In genomic region chr22:39546889-39547586, GRCh38 we compare ENCODE assay signal across 14 cellular contexts. TPM values are rescaled to one million over a fixed set of nuclear protein-coding genes. Genes with fewer than 3 reads are reported as not detected.
A peak's percentile ranks its signal among the peaks of the same experiment; 100 is the strongest.
DNase-seq lines count a peak whose midpoint lies in the region; TF ChIP-seq lines count a peak whose summit lies in the region.
"Had no signal": no experiment of that assay in that cellular context is flagged by ENCODE, and none has a peak within 500 bp of the region (broad histone marks: within the 10 kb centered on the region; RNA-seq: fewer than 3 reads in every experiment).

No MANE protein-coding gene starts in this region.

- H3K9me3 Mint-ChIP-seq in brain: peaks cover 0 to 10% (median 0%) of the 10 kb centered on the region in 5 experiments
- no peaks in the 10 kb centered on the region for H3K9me3 Mint-ChIP-seq in HFFc6
- H3K9me3 Mint-ChIP-seq: activated naive CD8-positive, alpha-beta T cell treated with anti-CD3 and anti-CD28 coated beads for 36 hours had no signal

- peak overlapping the region in 3 of 5 experiments; percentile 10 to 60 (median 42) for H3K4me3 Mint-ChIP-seq in brain
- H3K4me3 Mint-ChIP-seq in HFFc6: no peak overlapping the region
- H3K4me3 Mint-ChIP-seq: activated naive CD8-positive, alpha-beta T cell treated with anti-CD3 and anti-CD28 coated beads for 36 hours had no signal

- no peak overlapping the region for H3K27ac ChIP-seq in Peyer's patch
- H3K27ac ChIP-seq: left lung, neutrophil, uterus had no signal

- no peaks in the 10 kb centered on the region for H3K9me3 ChIP-seq in Peyer's patch
- H3K9me3 ChIP-seq: left lung, neutrophil, uterus had no signal

- TF ChIP-seq CTCF in brain (conservative IDR thresholded peaks at IDR 0.05) (no peak), HFFc6 (IDR thresholded peaks at IDR 0.05) (no peak), GM10248 (IDR thresholded peaks at IDR 0.05; ENCODE audit: control extremely low read depth, extremely low read depth, low read depth, missing control alignments) (no peak), Peyer's patch (IDR thresholded peaks at IDR 0.05) (no peak)

- H3K36me3 ChIP-seq in Peyer's patch: no peaks in the 10 kb centered on the region
- H3K36me3 ChIP-seq: left lung, neutrophil, uterus had no signal

- H3K27me3 Mint-ChIP-seq in brain (peaks cover 62% of the 10 kb centered on the region), HFFc6 (ENCODE audit: insufficient read depth) (peaks cover 17% of the 10 kb centered on the region)

- DNase-seq in DMS79 treated with DMSO at 0.1 percent for 48 hours (lab: John Stamatoyannopoulos, UW) (peak; percentile 24), DMS79 (lab: John Stamatoyannopoulos, UW) (no peak), MV-4-11 (lab: John Stamatoyannopoulos, UW) (peak; percentile 54), occipital lobe (lab: John Stamatoyannopoulos, UW) (peak; percentile 56), HFFc6 (no peak), GM10248 (ENCODE audit: extremely low spot score) (no peak), Peyer's patch (no peak)
- DNase-seq: activated naive CD8-positive, alpha-beta T cell treated with anti-CD3 and anti-CD28 coated beads for 36 hours; effector CD4-positive, alpha-beta T cell; left lung; uterus had no signal

- POLR2A ChIA-PET in GM10248 (lab: Yijun Ruan, JAX): no interaction called here

- no peak overlapping the region for H3K4me3 ChIP-seq in Peyer's patch
- H3K4me3 ChIP-seq: left lung, uterus had no signal

- H3K27ac Mint-ChIP-seq in brain (peak overlapping the region in 4 of 5 experiments; percentile 6 to 87 (median 48)), HFFc6 (no peak overlapping the region)
- H3K27ac Mint-ChIP-seq: activated naive CD8-positive, alpha-beta T cell treated with anti-CD3 and anti-CD28 coated beads for 36 hours had no signal

- no peak for TF ChIP-seq POLR2A in Peyer's patch (IDR thresholded peaks at IDR 0.05)

- CTCF ChIA-PET in GM10248 (lab: Yijun Ruan, JAX): interaction anchor here (16.2 kb wide), 1 partner anchor 484 kb away, joined by 419 read pairs; no protein-coding TSS in a partner anchor

- H3K27me3 ChIP-seq in Peyer's patch: no peaks in the 10 kb centered on the region

- no peaks in the 10 kb centered on the region for H3K4me1 ChIP-seq in Peyer's patch
- H3K4me1 ChIP-seq: left lung, uterus had no signal

- H3K4me1 Mint-ChIP-seq in brain: peaks cover 46% of the 10 kb centered on the region
- H3K4me1 Mint-ChIP-seq in HFFc6 (ENCODE audit: low read depth): peaks cover 28% of the 10 kb centered on the region

- H3K36me3 Mint-ChIP-seq in brain (no peaks in the 10 kb centered on the region), HFFc6 (ENCODE audit: low read depth) (no peaks in the 10 kb centered on the region)
- H3K36me3 Mint-ChIP-seq: activated naive CD8-positive, alpha-beta T cell treated with anti-CD3 and anti-CD28 coated beads for 36 hours had no signal

RNA-seq across cellular contexts. Expression of gene RPS19BP1, which starts 14.5 kb away (rescaled TPM):
- polyA plus RNA-seq in brain (ENCODE audit: insufficient read depth, low read depth, low replicate concordance): 116 TPM
- total RNA-seq in occipital lobe (18.9 TPM), Peyer's patch (100 to 1,000 TPM in 1 of 4 donors, 10 to 100 TPM in 3; 59.4 to 132 (median 93.7) TPM)
- total RNA-seq in HFFc6 (2021; fragmentation: NEBNext Ultra II Directional; extraction: Animal tissue kit (Norgen Biotek cat#: 25700)): 10 to 100 TPM; 60.5 to 85.5 (median 75.9) TPM

RNA-seq across cellular contexts. Expression of gene CACNA1I, which starts 23.5 kb away (rescaled TPM):
- polyA plus RNA-seq in brain (ENCODE audit: insufficient read depth, low read depth, low replicate concordance): 2.2 TPM
- 6.7 TPM for total RNA-seq in occipital lobe
- total RNA-seq in HFFc6 (2021; fragmentation: NEBNext Ultra II Directional; extraction: Animal tissue kit (Norgen Biotek cat#: 25700)): not detected
- 1 to 10 TPM in 3 of 4 donors, under 1 TPM in 1; 0.95 to 6.6 (median 1.6) TPM for total RNA-seq in Peyer's patch
- total RNA-seq: Right ventricle myocardium inferior had no signal

RNA-seq across cellular contexts. Expression of gene ATF4, which starts 26.7 kb away (rescaled TPM):
- 435 TPM for polyA plus RNA-seq in brain (ENCODE audit: insufficient read depth, low read depth, low replicate concordance)
- total RNA-seq in occipital lobe (90.3 TPM), Peyer's patch (100 to 1,000 TPM; 222 to 550 (median 280) TPM)
- 100 to 1,000 TPM; 227 to 271 (median 249) TPM for total RNA-seq in HFFc6 (2021; fragmentation: NEBNext Ultra II Directional; extraction: Animal tissue kit (Norgen Biotek cat#: 25700))

RNA-seq across cellular contexts. Expression of gene MIEF1, which starts 44.9 kb away (rescaled TPM):
- 22.5 TPM for polyA plus RNA-seq in brain (ENCODE audit: insufficient read depth, low read depth, low replicate concordance)
- total RNA-seq in occipital lobe (16.1 TPM), Peyer's patch (10 to 100 TPM; 16.5 to 51.0 (median 41.3) TPM)
- 10 to 100 TPM; 26.4 to 32.8 (median 28.7) TPM for total RNA-seq in HFFc6 (2021; fragmentation: NEBNext Ultra II Directional; extraction: Animal tissue kit (Norgen Biotek cat#: 25700))

Comparison
In these comparisons a context has a peak if more than half of its experiments do, and no peak if none do; other contexts are left out.
1. DNase-seq: peak in DMS79 treated with DMSO at 0.1 percent for 48 hours (single experiment), MV-4-11 (single experiment) and occipital lobe (single experiment); none in DMS79 (single experiment), HFFc6 (single experiment), GM10248 (single experiment) and Peyer's patch (0 of 3).